ENCODE assay signal across 26 cellular contexts in genomic region chr1:229454056-229454455, GRCh38. TPM values are rescaled to one million over a fixed set of nuclear protein-coding genes. Genes with fewer than 3 reads are reported as not detected.
"Had no signal": no experiment of that assay in that cellular context is flagged by ENCODE, and none has a peak within 500 bp of the region (broad histone marks: within the 10 kb centered on the region; RNA-seq: fewer than 3 reads in every experiment).

No MANE protein-coding gene starts in this region.

- H3K36me3 ChIP-seq: uterus had no signal

- H3K27ac ChIP-seq: ascending aorta, brain microvascular endothelial cell, esophagus squamous epithelium, gastroesophageal sphincter, heart left ventricle, left lung, neural progenitor cell, prostate gland, spleen, testis, uterus, VCaP had no signal

- H3K4me2 ChIP-seq: neural progenitor cell had no signal

- H3K9me3 ChIP-seq: ascending aorta, esophagus squamous epithelium, gastroesophageal sphincter, heart left ventricle, left lung, prostate gland, spleen, testis, uterus had no signal

- H3K27me3 ChIP-seq: ascending aorta, brain microvascular endothelial cell, esophagus squamous epithelium, gastroesophageal sphincter, heart left ventricle, left lung, neural progenitor cell, spleen, testis, uterus had no signal

- FAIRE-seq: colon, kidney had no signal

- H3K4me1 ChIP-seq: ascending aorta, esophagus squamous epithelium, gastroesophageal sphincter, left lung, neural progenitor cell, prostate gland, spleen, testis, uterus had no signal

- ATAC-seq: activated CD8-positive, alpha-beta memory T cell treated with anti-CD3 and anti-CD28 coated beads, Interleukin-2, amount 10 ng/mL, durations not matched to agents 7 days and 5 days; activated CD8-positive, alpha-beta T cell treated with anti-CD3 and anti-CD28 coated beads for 36 hours; gastroesophageal sphincter; heart left ventricle; left lung; naive thymus-derived CD4-positive, alpha-beta T cell had no signal

- H3K9ac ChIP-seq: neural progenitor cell had no signal

- H3K4me3 ChIP-seq: ascending aorta, esophagus squamous epithelium, gastroesophageal sphincter, heart left ventricle, left lung, lung, neural progenitor cell, prostate gland, spleen, testis, uterus had no signal

- DNase-seq: activated CD4-positive, alpha-beta T cell treated with anti-CD3 and anti-CD28 coated beads, Interleukin-2, amount 10 ng/mL, durations not matched to agents 7 days and 5 days; activated CD4-positive, CD25-positive, alpha-beta regulatory T cell treated with anti-CD3 and anti-CD28 coated beads, Interleukin-2, amount 50 U/mL, for 72 hours; activated CD8-positive, alpha-beta memory T cell treated with anti-CD3 and anti-CD28 coated beads, Interleukin-2, amount 10 ng/mL, durations not matched to agents 7 days and 5 days; activated CD8-positive, alpha-beta T cell treated with anti-CD3 and anti-CD28 coated beads for 36 hours; activated gamma-delta T cell treated with Interleukin-2 at 50 U/mL for 16 hours; activated T-cell treated with anti-CD3 and anti-CD28 coated beads for 4 hours; brain microvascular endothelial cell; caudate nucleus; esophagus squamous epithelium; heart left ventricle; kidney; left lung; naive thymus-derived CD4-positive, alpha-beta T cell; spleen; stimulated activated CD4-positive, alpha-beta T cell treated with anti-CD3 and anti-CD28 coated beads, Interleukin-4, amount 100 ng/mL, for 1 hour; stimulated activated naive CD4-positive, alpha-beta T cell; testis; trophoblast cell; uterus had no signal

- H2AFZ ChIP-seq: neural progenitor cell had no signal

RNA-seq across cellular contexts. Expression of gene ACTA1, which starts 20.2 kb away (rescaled TPM):
- polyA plus RNA-seq: naive thymus-derived CD4-positive, alpha-beta T cell had no signal
